In the genomic region with DNA sequence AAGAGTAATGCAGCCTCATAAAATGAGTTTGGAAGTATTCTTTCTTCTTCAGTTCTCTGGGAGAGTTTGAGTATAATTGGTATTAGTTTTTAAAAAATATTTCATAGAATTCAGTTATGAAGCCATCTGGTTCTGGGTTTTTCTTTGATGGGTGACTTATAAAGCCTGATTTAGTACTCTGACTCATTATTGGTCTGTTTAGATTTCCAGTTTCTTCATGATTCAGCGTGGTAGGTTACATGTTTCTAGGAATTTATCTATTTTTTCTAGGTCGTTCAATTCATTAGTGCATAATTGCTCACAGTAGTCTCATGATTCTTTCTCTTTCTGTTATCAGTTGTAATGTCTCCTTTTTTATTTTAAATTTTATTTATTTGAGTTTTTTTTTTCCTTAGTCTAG, we compare ENCODE assay signal across 13 cellular contexts.
DNase-seq lines count a peak whose midpoint lies in the region; ATAC-seq and TF ChIP-seq lines count a peak whose summit lies in the region.
"Had no signal": no experiment of that assay in that cellular context is flagged by ENCODE, and none has a peak within 500 bp of the region (broad histone marks: within the 10 kb centered on the region; RNA-seq: fewer than 3 reads in every experiment).

No MANE protein-coding gene starts in this region.

- H3K27me3 Mint-ChIP-seq in stimulated activated naive CD8-positive, alpha-beta T cell treated with anti-CD3 and anti-CD28 coated beads, Interleukin-15, amount 100 ng/mL, for 72 hours, result no peaks in the 10 kb centered on the region

- peaks cover 21% of the 10 kb centered on the region for H3K4me1 Mint-ChIP-seq in stimulated activated naive CD8-positive, alpha-beta T cell treated with anti-CD3 and anti-CD28 coated beads, Interleukin-15, amount 100 ng/mL, for 72 hours
- H3K4me1 Mint-ChIP-seq: neural progenitor cell had no signal

- H3K9me3 Mint-ChIP-seq in stimulated activated naive CD8-positive, alpha-beta T cell treated with anti-CD3 and anti-CD28 coated beads, Interleukin-15, amount 100 ng/mL, for 72 hours, result no peaks in the 10 kb centered on the region

- H3K9me3 ChIP-seq in SJSA1 (replicated peaks) (no peaks in the 10 kb centered on the region), ascending aorta (no peaks in the 10 kb centered on the region)

- no peak for DNase-seq in stimulated activated naive CD8-positive, alpha-beta T cell treated with anti-CD3 and anti-CD28 coated beads, Interleukin-15, amount 100 ng/mL, for 72 hours
- no peak for DNase-seq in stimulated activated naive CD8-positive, alpha-beta T cell treated with anti-CD3 and anti-CD28 coated beads, Interleukin-15, Interleukin-2, amounts not matched to agents 100 U/mL and 50 U/mL, for 24 hours
- DNase-seq in SJSA1 (ENCODE audit: low read depth in 1 of 2, low spot score in 2 of 2) (peak in 1 of 2 experiments; percentile 47), fibroblast of peridontal ligament (ENCODE audit: extremely low read depth) (peak; percentile 65), globus pallidus (ENCODE audit: low spot score) (no peak), ascending aorta (ENCODE audit: low spot score in 2 of 2) (no peak)
- DNase-seq: activated naive CD4-positive, alpha-beta T cell treated with Interleukin-2 at 50 U/mL for 16 hours; DND-41; T-helper 17 cell had no signal

- H3K27ac Mint-ChIP-seq in stimulated activated naive CD8-positive, alpha-beta T cell treated with anti-CD3 and anti-CD28 coated beads, Interleukin-15, amount 100 ng/mL, for 72 hours, result no peak overlapping the region
- H3K27ac Mint-ChIP-seq: neural progenitor cell, T-helper 17 cell had no signal

- H3K4me3 ChIP-seq in SJSA1 (no peak overlapping the region), ascending aorta (no peak overlapping the region)
- H3K4me3 ChIP-seq: neural progenitor cell had no signal

- ATAC-seq in stimulated activated naive CD8-positive, alpha-beta T cell treated with anti-CD3 and anti-CD28 coated beads, Interleukin-15, amount 100 ng/mL, for 72 hours, result peak; percentile 69
- ATAC-seq in stimulated activated naive CD8-positive, alpha-beta T cell treated with anti-CD3 and anti-CD28 coated beads, Interleukin-15, Interleukin-2, amounts not matched to agents 100 U/mL and 50 U/mL, for 24 hours, result no peak
- no peak for ATAC-seq in GM21515 (IDR thresholded peaks at IDR 0.05; ENCODE audit: unreplicated experiment)
- ATAC-seq in GM19395 (IDR thresholded peaks at IDR 0.05; ENCODE audit: unreplicated experiment), result no peak
- ATAC-seq: T-helper 17 cell had no signal

- H3K36me3 ChIP-seq in SJSA1 (no peaks in the 10 kb centered on the region), ascending aorta (no peaks in the 10 kb centered on the region)
- H3K36me3 ChIP-seq: neural progenitor cell had no signal

- H3K4me3 Mint-ChIP-seq in stimulated activated naive CD8-positive, alpha-beta T cell treated with anti-CD3 and anti-CD28 coated beads, Interleukin-15, amount 100 ng/mL, for 72 hours, result no peak overlapping the region
- H3K4me3 Mint-ChIP-seq: neural progenitor cell, T-helper 17 cell had no signal

- H3K4me1 ChIP-seq in SJSA1 (replicated peaks), result peaks cover 47% of the 10 kb centered on the region
- no peaks in the 10 kb centered on the region for H3K4me1 ChIP-seq in ascending aorta
- H3K4me1 ChIP-seq: neural progenitor cell had no signal

- H3K27me3 ChIP-seq in SJSA1 (replicated peaks) (no peaks in the 10 kb centered on the region), ascending aorta (no peaks in the 10 kb centered on the region)
- H3K27me3 ChIP-seq: neural progenitor cell had no signal

- no peak for TF ChIP-seq CTCF in ascending aorta (IDR thresholded peaks at IDR 0.05)

- intact Hi-C loops in ascending aorta (cut with DNase I), result no loop called here

- H3K27ac ChIP-seq in SJSA1, result peak overlapping the region; percentile 56
- H3K27ac ChIP-seq in ascending aorta, result no peak overlapping the region
- H3K27ac ChIP-seq: KMS-11, neural progenitor cell had no signal
